Comparison of ENCODE assay signal across 21 cellular contexts in genomic region chr21:43874085-43874785, GRCh38. TPM values are rescaled to one million over a fixed set of nuclear protein-coding genes. Genes with fewer than 3 reads are reported as not detected.
A peak's percentile ranks its signal among the peaks of the same experiment; 100 is the strongest.
DNase-seq lines count a peak whose midpoint lies in the region; ATAC-seq and TF ChIP-seq lines count a peak whose summit lies in the region.
"Had no signal": no experiment of that assay in that cellular context is flagged by ENCODE, and none has a peak within 500 bp of the region (broad histone marks: within the 10 kb centered on the region; RNA-seq: fewer than 3 reads in every experiment).

No MANE protein-coding gene starts in this region.

- H3K27me3 ChIP-seq in upper lobe of right lung = no peaks in the 10 kb centered on the region
- H3K27me3 ChIP-seq: cardiac muscle cell, dorsolateral prefrontal cortex, testis had no signal

- H3K36me3 ChIP-seq in upper lobe of right lung = peaks cover 9% of the 10 kb centered on the region
- H3K36me3 ChIP-seq: cardiac muscle cell had no signal

- H3K4me1 ChIP-seq in upper lobe of right lung = no peaks in the 10 kb centered on the region

- intact Hi-C loops in cardiac septum (cut with DNase I) = no loop called here
- intact Hi-C loops in Right ventricle myocardium inferior (cut with DNase I) = no loop called here
- intact Hi-C loops in upper lobe of right lung (cut with DNase I) = no loop called here

- DNase-seq in cardiac septum (ENCODE audit: low spot score) = peak; percentile 41
- DNase-seq in Right ventricle myocardium inferior (ENCODE audit: missing footprints) = no peak
- no peak for DNase-seq in T-helper 17 cell
- DNase-seq in myocyte (ENCODE audit: low read depth) = peak; percentile 44
- peak; percentile 53 for DNase-seq in upper lobe of right lung
- no peak for DNase-seq in AG08395 (ENCODE audit: low spot score)
- DNase-seq: activated CD4-positive, alpha-beta T cell treated with anti-CD3 and anti-CD28 coated beads for 48 hours; activated T-cell treated with anti-CD3 and anti-CD28 coated beads for 4 hours; amniotic stem cell; COR-L47; erythroblast; GM23248; mesendoderm; NCI-H1417; NCI-H2171 treated with DMSO at 0.1 percent for 48 hours; NCI-H69; stimulated activated CD8-positive, alpha-beta memory T cell treated with anti-CD3 and anti-CD28 coated beads, Interleukin-4, amount 100 ng/mL, for 48 hours; testis had no signal

- H3K36me3 Mint-ChIP-seq in T-helper 17 cell (ENCODE audit: low read depth) = peaks cover 5% of the 10 kb centered on the region

- H3K9me3 ChIP-seq in T-helper 17 cell (ENCODE audit: control insufficient read depth, low read length, poor library complexity, severe bottlenecking) (no peaks in the 10 kb centered on the region), upper lobe of right lung (no peaks in the 10 kb centered on the region)
- H3K9me3 ChIP-seq: testis had no signal

- no peak for TF ChIP-seq CTCF in upper lobe of right lung (IDR thresholded peaks at IDR 0.05)

- no peak overlapping the region for H3K27ac ChIP-seq in upper lobe of right lung
- H3K27ac ChIP-seq: cardiac muscle cell, dorsolateral prefrontal cortex, GM23248, testis had no signal

- H3K27ac Mint-ChIP-seq in T-helper 17 cell = peak overlapping the region; percentile 49

- H3K4me3 Mint-ChIP-seq in T-helper 17 cell = no peak overlapping the region

- H3K27me3 Mint-ChIP-seq in T-helper 17 cell = no peaks in the 10 kb centered on the region

- ATAC-seq in Right ventricle myocardium inferior (no peak), T-helper 17 cell (no peak), upper lobe of right lung (no peak), HG02970 (IDR thresholded peaks at IDR 0.05; ENCODE audit: low FRiP score, unreplicated experiment) (no peak)

- no peak overlapping the region for H3K4me3 ChIP-seq in upper lobe of right lung
- H3K4me3 ChIP-seq: cardiac muscle cell, dorsolateral prefrontal cortex, GM23248, testis had no signal

- H3K4me1 Mint-ChIP-seq in T-helper 17 cell = peaks cover 43% of the 10 kb centered on the region

RNA-seq across cellular contexts. Expression of gene AGPAT3, which starts 9.2 kb away (rescaled TPM):
- total RNA-seq in cardiac septum (51.5 TPM), Right ventricle myocardium inferior (93.4 TPM), T-helper 17 cell (10 to 100 TPM; 64.1 to 67.3 TPM), myocyte (25.8 and 31.0 TPM in 2 replicates), upper lobe of right lung (86.0 TPM)
- 30.7 TPM for polyA plus RNA-seq in myocyte (2012)

Comparison
In these comparisons a context has a peak if more than half of its experiments do, and no peak if none do; other contexts are left out.
1. DNase-seq: peak in cardiac septum (single experiment), myocyte (single experiment) and upper lobe of right lung (single experiment); none in Right ventricle myocardium inferior (single experiment), T-helper 17 cell (0 of 3) and AG08395 (single experiment).